Comparison of ENCODE assay signal across 9 cellular contexts in the genomic region with DNA sequence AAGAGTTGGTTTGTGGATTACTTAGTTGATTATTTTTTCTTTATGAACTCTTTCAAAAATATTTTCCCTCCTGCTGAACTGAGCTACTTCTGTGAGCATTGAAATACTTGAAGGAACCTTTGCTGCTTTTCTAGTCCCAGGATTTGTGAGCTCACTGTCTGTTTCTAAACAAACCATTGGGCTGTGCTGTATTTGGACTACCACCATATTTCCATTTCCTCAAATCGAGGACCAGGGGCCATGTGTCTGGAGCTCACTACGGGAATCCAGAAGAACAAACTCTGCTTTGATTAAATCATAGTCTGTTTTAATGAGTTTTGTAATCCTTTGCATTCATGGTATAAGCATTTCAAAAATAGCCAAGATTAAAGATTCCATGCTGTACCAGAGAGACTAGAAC. TPM values are rescaled to one million over a fixed set of nuclear protein-coding genes. Genes with fewer than 3 reads are reported as not detected.
DNase-seq lines count a peak whose midpoint lies in the region; ATAC-seq, FAIRE-seq and TF ChIP-seq lines count a peak whose summit lies in the region.
"Had no signal": no experiment of that assay in that cellular context is flagged by ENCODE, and none has a peak within 500 bp of the region (broad histone marks: within the 10 kb centered on the region; RNA-seq: fewer than 3 reads in every experiment).

No MANE protein-coding gene starts in this region.

- H3K9ac ChIP-seq in HUES48 (ENCODE audit: low read depth, low read length) (no peak overlapping the region; the same call in 1 of the 2 replicates), astrocyte (ENCODE audit: low read length) (peak overlapping the region; percentile 93), mesendoderm (ENCODE audit: low read length) (peak overlapping the region; percentile 14)

- no peak overlapping the region for H3K23ac ChIP-seq in mesendoderm (ENCODE audit: low read length)

- peaks cover 59% of the 10 kb centered on the region for H3K79me2 ChIP-seq in ACC112 (ENCODE audit: control insufficient read depth, insufficient read depth, low read length, unreplicated experiment)
- peaks cover 60% of the 10 kb centered on the region for H3K79me2 ChIP-seq in astrocyte (ENCODE audit: insufficient read depth, low read length)
- peaks cover 38% of the 10 kb centered on the region for H3K79me2 ChIP-seq in mesendoderm (ENCODE audit: control insufficient read depth, insufficient read depth, low read length)

- H3K27ac ChIP-seq in ACC112 (ENCODE audit: low read depth, low read length) (no peak overlapping the region), HUES48 (ENCODE audit: low read depth, low read length) (no peak overlapping the region), astrocyte (ENCODE audit: low read depth, low read length) (peak overlapping the region; percentile 90), mesendoderm (ENCODE audit: low read depth, low read length) (no peak overlapping the region)

- H3K36me3 ChIP-seq in ACC112 (ENCODE audit: insufficient read depth, low read length), result peaks cover 8% of the 10 kb centered on the region
- H3K36me3 ChIP-seq in HUES48 (ENCODE audit: control insufficient read depth, insufficient read depth, low read length), result peaks cover 11% of the 10 kb centered on the region
- H3K36me3 ChIP-seq in astrocyte (ENCODE audit: insufficient read depth, low read length), result peaks cover 6% of the 10 kb centered on the region
- H3K36me3 ChIP-seq in mesendoderm (ENCODE audit: control insufficient read depth, insufficient read depth, low read length), result no peaks in the 10 kb centered on the region

- no peak overlapping the region for H3K18ac ChIP-seq in mesendoderm (ENCODE audit: low read length)

- DNase-seq in astrocyte (ENCODE audit: low read depth) (no peak), mesendoderm (no peak), NCI-H2081 treated with DMSO at 0.1 percent for 48 hours (lab: John Stamatoyannopoulos, UW) (no peak)
- DNase-seq: NCI-H1048 had no signal

- no CpG with 5 or more reads among the region's 2 CpGs for WGBS in mesendoderm (ENCODE audit: extremely low coverage, insufficient coverage, low lambda C conversion rate)

- peaks cover 39% of the 10 kb centered on the region for H3K4me1 ChIP-seq in ACC112 (ENCODE audit: control insufficient read depth, insufficient read depth, low read length, unreplicated experiment)
- peaks cover 8% of the 10 kb centered on the region for H3K4me1 ChIP-seq in HUES48 (ENCODE audit: control insufficient read depth, insufficient read depth, low read length)
- peaks cover 25% of the 10 kb centered on the region for H3K4me1 ChIP-seq in astrocyte (ENCODE audit: insufficient read depth, low read length)
- peaks cover 3% of the 10 kb centered on the region for H3K4me1 ChIP-seq in mesendoderm (ENCODE audit: control insufficient read depth, low read depth, low read length)

- H3K9me3 ChIP-seq in HUES48 (ENCODE audit: control insufficient read depth, insufficient read depth, low read length), result no peaks in the 10 kb centered on the region
- no peaks in the 10 kb centered on the region for H3K9me3 ChIP-seq in astrocyte (ENCODE audit: insufficient read depth, low read depth, low read length)

- no peaks in the 10 kb centered on the region for H3K9me3 Mint-ChIP-seq in astrocyte (ENCODE audit: unreplicated experiment)

- H4K8ac ChIP-seq in mesendoderm (ENCODE audit: low read depth, low read length), result no peak overlapping the region

- no peak overlapping the region for H2BK120ac ChIP-seq in mesendoderm (ENCODE audit: low read depth, low read length)

- H3K27ac Mint-ChIP-seq in astrocyte (ENCODE audit: unreplicated experiment), result peak overlapping the region; percentile 70

- no peak overlapping the region for H2BK15ac ChIP-seq in mesendoderm (replicated peaks; ENCODE audit: low read depth)

- ATAC-seq in GM21360 (IDR thresholded peaks at IDR 0.05; ENCODE audit: unreplicated experiment), result no peak
- no peak for ATAC-seq in GM19324 (IDR thresholded peaks at IDR 0.05; ENCODE audit: low FRiP score, unreplicated experiment)
- ATAC-seq in HG02571 (IDR thresholded peaks at IDR 0.05; ENCODE audit: unreplicated experiment), result no peak

- peak overlapping the region; percentile 81 for H3K4me3 ChIP-seq in ACC112 (ENCODE audit: low read depth, low read length)
- peak overlapping the region; percentile 98 for H3K4me3 ChIP-seq in HUES48 (ENCODE audit: low read depth, low read length)
- H3K4me3 ChIP-seq in astrocyte (ENCODE audit: insufficient read depth, low read depth, low read length), result peak overlapping the region; percentile 97
- no peak overlapping the region for H3K4me3 ChIP-seq in mesendoderm (ENCODE audit: low read length)

- H3K56ac ChIP-seq in mesendoderm (ENCODE audit: low read length), result no peak overlapping the region

- peaks cover under 1% of the 10 kb centered on the region for H3K27me3 Mint-ChIP-seq in astrocyte (ENCODE audit: low read depth, unreplicated experiment)

- peaks cover 23% of the 10 kb centered on the region for H3K4me1 Mint-ChIP-seq in astrocyte (ENCODE audit: low read depth, unreplicated experiment)

- H3K4me3 Mint-ChIP-seq in astrocyte (ENCODE audit: unreplicated experiment), result peak overlapping the region; percentile 98

- no peak overlapping the region for H3K4ac ChIP-seq in mesendoderm (ENCODE audit: low read depth, low read length)

- no peaks in the 10 kb centered on the region for H3K27me3 ChIP-seq in ACC112 (ENCODE audit: insufficient read depth, low read length)
- no peaks in the 10 kb centered on the region for H3K27me3 ChIP-seq in HUES48 (ENCODE audit: control insufficient read depth, insufficient read depth, low read length)
- no peaks in the 10 kb centered on the region for H3K27me3 ChIP-seq in astrocyte (ENCODE audit: insufficient read depth, low read length)
- H3K27me3 ChIP-seq in mesendoderm (ENCODE audit: insufficient read depth, low read length, poor library complexity), result no peaks in the 10 kb centered on the region

- FAIRE-seq in astrocyte (lab: Jason Lieb, UNC), result no peak

- H4K5ac ChIP-seq in mesendoderm (ENCODE audit: low read length), result no peak overlapping the region

- H3K79me1 ChIP-seq in mesendoderm (ENCODE audit: low read length), result peaks cover 10% of the 10 kb centered on the region

- no peak overlapping the region for H2BK5ac ChIP-seq in mesendoderm (ENCODE audit: low read length)

- TF ChIP-seq CTCF in astrocyte (IDR thresholded peaks at IDR 0.05; ENCODE audit: insufficient read depth, low read depth, low read length), result no peak

- peaks cover 5% of the 10 kb centered on the region for H4K20me1 ChIP-seq in astrocyte (ENCODE audit: insufficient read depth, low read length)

- H3K36me3 Mint-ChIP-seq in astrocyte (ENCODE audit: low read depth, unreplicated experiment), result peaks cover 8% of the 10 kb centered on the region

- H3K4me2 ChIP-seq in astrocyte (ENCODE audit: low read length) (peak overlapping the region; percentile 86), mesendoderm (ENCODE audit: low read length) (peak overlapping the region; percentile 2)

- H2AK5ac ChIP-seq in mesendoderm (ENCODE audit: low read length), result no peak overlapping the region

- no peak overlapping the region for H2AFZ ChIP-seq in ACC112 (ENCODE audit: low read length, unreplicated experiment)
- no peak overlapping the region for H2AFZ ChIP-seq in astrocyte (ENCODE audit: low read depth, low read length)

RNA-seq across cellular contexts. Expression of gene MRPL33, which starts 1.3 kb away (rescaled TPM):
- total RNA-seq in astrocyte, result 80.7 and 85.3 TPM in 2 replicates
- polyA plus RNA-seq in mesendoderm (2013, experiment 1 of 2), result 299 TPM
- 308 TPM for polyA plus RNA-seq in mesendoderm (2013, experiment 2 of 2)
